Comparison of ENCODE assay signal across 8 cellular contexts in genomic region chr2:195659114-195659513, GRCh38. TPM values are rescaled to one million over a fixed set of nuclear protein-coding genes. Genes with fewer than 3 reads are reported as not detected.
DNase-seq lines count a peak whose midpoint lies in the region; ATAC-seq and TF ChIP-seq lines count a peak whose summit lies in the region.

No MANE protein-coding gene starts in this region.

- H3K36me3 Mint-ChIP-seq in CD8-positive, alpha-beta T cell = peaks cover 22% of the 10 kb centered on the region
- H3K36me3 Mint-ChIP-seq in activated naive CD8-positive, alpha-beta T cell treated with anti-CD3 and anti-CD28 coated beads, Interleukin-2, amount 50 U/mL, for 24 hours (ENCODE audit: low read depth) = peaks cover 25% of the 10 kb centered on the region

- no peak for TF ChIP-seq CTCF in CD8-positive, alpha-beta T cell (IDR thresholded peaks at IDR 0.05)
- TF ChIP-seq CTCF in left lung (IDR thresholded peaks at IDR 0.05) = no peak

- H3K27me3 Mint-ChIP-seq in CD8-positive, alpha-beta T cell (ENCODE audit: low read depth) = no peaks in the 10 kb centered on the region
- H3K27me3 Mint-ChIP-seq in activated naive CD8-positive, alpha-beta T cell treated with anti-CD3 and anti-CD28 coated beads, Interleukin-2, amount 50 U/mL, for 24 hours = peaks cover 4% of the 10 kb centered on the region

- peak overlapping the region; percentile 100 for H3K27ac Mint-ChIP-seq in CD8-positive, alpha-beta T cell
- H3K27ac Mint-ChIP-seq in activated naive CD8-positive, alpha-beta T cell treated with anti-CD3 and anti-CD28 coated beads, Interleukin-2, amount 50 U/mL, for 24 hours = peak overlapping the region; percentile 99

- intact Hi-C loops in CD8-positive, alpha-beta T cell (cut with DNase I, micrococcal nuclease) = loop anchor here (1.0 to 10.0 kb wide), 7 partner anchors 100 to 1776 kb away; partner anchors contain the start of genes STK17B (in 2 of the 2) and SF3B1 (in 1 of the 2)
- intact Hi-C loops in left lung (cut with DNase I) = loop anchor here in 1 of 2 donors (10.0 kb wide), 1 partner anchor 164 kb away; no protein-coding TSS in a partner anchor

- peak overlapping the region; percentile 96 for H3K4me3 Mint-ChIP-seq in CD8-positive, alpha-beta T cell
- peak overlapping the region; percentile 96 for H3K4me3 Mint-ChIP-seq in activated naive CD8-positive, alpha-beta T cell treated with anti-CD3 and anti-CD28 coated beads, Interleukin-2, amount 50 U/mL, for 24 hours

- POLR2A ChIA-PET in CD8-positive, alpha-beta T cell (lab: Charles Lee) = interaction anchor here (0.7 to 5.7 kb wide), 6 partner anchors 10 to 160 kb away, joined by 3 to 120 read pairs (median 18); no protein-coding TSS in a partner anchor

- peaks cover 25% of the 10 kb centered on the region for H3K4me1 ChIP-seq in CD8-positive, alpha-beta T cell (ENCODE audit: insufficient read depth, low read length)
- H3K4me1 ChIP-seq in left lung = peaks cover 12 to 47% of the 10 kb centered on the region in 2 donors

- DNase-seq in CD8-positive, alpha-beta T cell = peak in 2 of 7 experiments; percentile 11 to 25
- DNase-seq in KBM-7 = peak; percentile 78
- DNase-seq in activated naive CD8-positive, alpha-beta T cell treated with anti-CD3 and anti-CD28 coated beads, Interleukin-2, amount 50 U/mL, for 24 hours = no peak
- no peak for DNase-seq in left lung
- DNase-seq in putamen (ENCODE audit: low spot score) = no peak

- in situ Hi-C loops in KBM-7 (cut with MboI; ENCODE audit: low pct_unique_long_range_greater_than_20kb, low sequenced_read_pairs) = loop anchor here (25.0 kb wide), 1 partner anchor 322 kb away; no protein-coding TSS in a partner anchor

- ATAC-seq in CD8-positive, alpha-beta T cell = peak; percentile 17
- no peak for ATAC-seq in activated naive CD8-positive, alpha-beta T cell treated with anti-CD3 and anti-CD28 coated beads, Interleukin-2, amount 50 U/mL, for 24 hours
- peak; percentile 12 for ATAC-seq in left lung
- no peak for ATAC-seq in GM21515 (IDR thresholded peaks at IDR 0.05; ENCODE audit: unreplicated experiment)
- ATAC-seq in HG03045 (IDR thresholded peaks at IDR 0.05; ENCODE audit: unreplicated experiment) = no peak
- ATAC-seq in HG03442 (IDR thresholded peaks at IDR 0.05; ENCODE audit: unreplicated experiment) = no peak

- H3K4me3 ChIP-seq in CD8-positive, alpha-beta T cell (ENCODE audit: low read depth, low read length) = peak overlapping the region; percentile 57
- H3K4me3 ChIP-seq in left lung = peak overlapping the region; percentile 84 to 93

- H3K36me3 ChIP-seq in CD8-positive, alpha-beta T cell (ENCODE audit: insufficient read depth, low read length) = no peaks in the 10 kb centered on the region
- H3K36me3 ChIP-seq in left lung = no peaks in the 10 kb centered on the region

- no peaks in the 10 kb centered on the region for H3K9me3 Mint-ChIP-seq in CD8-positive, alpha-beta T cell
- H3K9me3 Mint-ChIP-seq in activated naive CD8-positive, alpha-beta T cell treated with anti-CD3 and anti-CD28 coated beads, Interleukin-2, amount 50 U/mL, for 24 hours = no peaks in the 10 kb centered on the region

- H3K27me3 ChIP-seq in CD8-positive, alpha-beta T cell (ENCODE audit: insufficient read depth, low read length) = no peaks in the 10 kb centered on the region
- no peaks in the 10 kb centered on the region for H3K27me3 ChIP-seq in left lung

- no peaks in the 10 kb centered on the region for H3K9me3 ChIP-seq in CD8-positive, alpha-beta T cell (ENCODE audit: low read length)
- H3K9me3 ChIP-seq in left lung = no peaks in the 10 kb centered on the region

- CTCF ChIA-PET in CD8-positive, alpha-beta T cell (lab: Charles Lee) = interaction anchor here (1.1 to 5.3 kb wide), 13 partner anchors 75 to 678 kb away, joined by 3 to 96 read pairs (median 9); partner anchors contain the start of gene DNAH7

- peak overlapping the region; percentile 98 for H3K27ac ChIP-seq in CD8-positive, alpha-beta T cell (ENCODE audit: low read depth, low read length)
- H3K27ac ChIP-seq in left lung = peak overlapping the region; percentile 96 to 99

- H3K4me1 Mint-ChIP-seq in CD8-positive, alpha-beta T cell (ENCODE audit: low read depth) = peaks cover 44% of the 10 kb centered on the region
- H3K4me1 Mint-ChIP-seq in activated naive CD8-positive, alpha-beta T cell treated with anti-CD3 and anti-CD28 coated beads, Interleukin-2, amount 50 U/mL, for 24 hours = peaks cover 55% of the 10 kb centered on the region

RNA-seq across cellular contexts. Expression of gene SLC39A10, which starts 2.1 kb away (rescaled TPM):
- 10 to 100 TPM; 35.0 to 36.3 TPM for total RNA-seq in CD8-positive, alpha-beta T cell
- 10 to 100 TPM; 25.7 to 38.5 TPM for total RNA-seq in left lung

Comparison
In these comparisons a context has a peak if more than half of its experiments do, and no peak if none do; other contexts are left out.
1. ATAC-seq: peak in CD8-positive, alpha-beta T cell (single experiment) and left lung (single experiment); none in activated naive CD8-positive, alpha-beta T cell treated with anti-CD3 and anti-CD28 coated beads, Interleukin-2, amount 50 U/mL, for 24 hours (single experiment), GM21515 (single experiment), HG03045 (single experiment) and HG03442 (single experiment).